2 cellular contexts compared by ENCODE assay signal in the genomic region with DNA sequence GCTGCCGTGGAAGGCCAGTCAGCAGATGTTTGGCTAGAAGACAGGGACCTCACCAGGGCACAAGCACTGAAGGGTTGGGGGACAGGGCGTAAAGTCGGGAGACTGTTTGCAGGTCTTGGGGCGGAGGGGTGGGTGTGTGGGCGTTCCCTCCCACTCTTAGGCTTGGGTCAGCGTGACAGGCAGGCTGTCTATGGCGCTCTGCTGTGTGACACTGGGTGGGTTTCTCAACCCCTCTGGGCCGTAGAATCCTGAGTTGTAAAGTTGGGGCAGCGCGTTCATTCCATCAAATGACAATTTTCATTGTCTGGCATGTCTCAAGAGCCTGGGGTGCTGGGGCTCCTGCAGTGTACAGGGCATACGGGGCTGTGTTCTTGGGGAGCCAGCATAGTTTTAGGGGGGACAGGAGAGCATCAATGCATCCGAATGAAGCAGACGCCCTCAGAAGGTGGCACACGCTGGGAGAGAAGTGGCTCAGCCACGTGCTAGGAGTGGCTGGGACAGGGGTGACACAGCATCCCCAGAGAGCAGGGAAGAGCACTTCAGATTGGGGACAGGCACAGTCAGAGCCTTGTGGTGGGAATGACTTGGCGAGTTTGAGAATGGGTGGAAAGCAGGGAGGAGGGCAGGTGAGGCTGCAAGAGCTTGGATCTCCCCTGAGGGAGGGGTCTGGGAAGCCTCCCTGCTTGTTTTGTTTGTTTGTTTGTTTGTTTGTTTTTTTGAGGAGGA.
TF ChIP-seq lines count a peak whose summit lies in the region.

No MANE protein-coding gene starts in this region.

TF ChIP-seq in HepG2, 621 proteins besides CTCF, POLR2A, EP300 and RAD21:
- TF ChIP-seq ZNF17 (CRISPR knock-in tag; IDR thresholded peaks at IDR 0.05) (no peak), ZNF768 (CRISPR knock-in tag; IDR thresholded peaks at IDR 0.05) (peak; percentile 94), NONO (IDR thresholded peaks at IDR 0.05) (no peak), NONO (CRISPR knock-in tag; conservative IDR thresholded peaks at IDR 0.05) (no peak), HHEX (CRISPR knock-in tag; IDR thresholded peaks at IDR 0.05) (no peak)
- TF ChIP-seq, protein P1, sequence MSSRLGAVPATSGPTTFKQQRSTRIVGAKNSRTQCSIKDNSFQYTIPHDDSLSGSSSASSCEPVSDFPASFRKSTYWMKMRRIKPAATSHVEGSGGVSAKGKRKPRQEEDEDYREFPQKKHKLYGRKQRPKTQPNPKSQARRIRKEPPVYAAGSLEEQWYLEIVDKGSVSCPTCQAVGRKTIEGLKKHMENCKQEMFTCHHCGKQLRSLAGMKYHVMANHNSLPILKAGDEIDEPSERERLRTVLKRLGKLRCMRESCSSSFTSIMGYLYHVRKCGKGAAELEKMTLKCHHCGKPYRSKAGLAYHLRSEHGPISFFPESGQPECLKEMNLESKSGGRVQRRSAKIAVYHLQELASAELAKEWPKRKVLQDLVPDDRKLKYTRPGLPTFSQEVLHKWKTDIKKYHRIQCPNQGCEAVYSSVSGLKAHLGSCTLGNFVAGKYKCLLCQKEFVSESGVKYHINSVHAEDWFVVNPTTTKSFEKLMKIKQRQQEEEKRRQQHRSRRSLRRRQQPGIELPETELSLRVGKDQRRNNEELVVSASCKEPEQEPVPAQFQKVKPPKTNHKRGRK (CRISPR knock-in tag; IDR thresholded peaks at IDR 0.05), result no peak

TF ChIP-seq in WTC11, 78 proteins besides CTCF, POLR2A, EP300 and RAD21:
- no peak for TF ChIP-seq SMAD4 (CRISPR knock-in tag; IDR thresholded peaks at IDR 0.05)
- no peak for TF ChIP-seq ZNF232 (CRISPR knock-in tag; IDR thresholded peaks at IDR 0.05)
- TF ChIP-seq NR2C2 (CRISPR knock-in tag; IDR thresholded peaks at IDR 0.05), result no peak
- TF ChIP-seq ELF4 (CRISPR knock-in tag; IDR thresholded peaks at IDR 0.05; ENCODE audit: low read depth), result no peak
- no peak for TF ChIP-seq HMGA2 (CRISPR knock-in tag; IDR thresholded peaks at IDR 0.05)
- TF ChIP-seq, protein P2, sequence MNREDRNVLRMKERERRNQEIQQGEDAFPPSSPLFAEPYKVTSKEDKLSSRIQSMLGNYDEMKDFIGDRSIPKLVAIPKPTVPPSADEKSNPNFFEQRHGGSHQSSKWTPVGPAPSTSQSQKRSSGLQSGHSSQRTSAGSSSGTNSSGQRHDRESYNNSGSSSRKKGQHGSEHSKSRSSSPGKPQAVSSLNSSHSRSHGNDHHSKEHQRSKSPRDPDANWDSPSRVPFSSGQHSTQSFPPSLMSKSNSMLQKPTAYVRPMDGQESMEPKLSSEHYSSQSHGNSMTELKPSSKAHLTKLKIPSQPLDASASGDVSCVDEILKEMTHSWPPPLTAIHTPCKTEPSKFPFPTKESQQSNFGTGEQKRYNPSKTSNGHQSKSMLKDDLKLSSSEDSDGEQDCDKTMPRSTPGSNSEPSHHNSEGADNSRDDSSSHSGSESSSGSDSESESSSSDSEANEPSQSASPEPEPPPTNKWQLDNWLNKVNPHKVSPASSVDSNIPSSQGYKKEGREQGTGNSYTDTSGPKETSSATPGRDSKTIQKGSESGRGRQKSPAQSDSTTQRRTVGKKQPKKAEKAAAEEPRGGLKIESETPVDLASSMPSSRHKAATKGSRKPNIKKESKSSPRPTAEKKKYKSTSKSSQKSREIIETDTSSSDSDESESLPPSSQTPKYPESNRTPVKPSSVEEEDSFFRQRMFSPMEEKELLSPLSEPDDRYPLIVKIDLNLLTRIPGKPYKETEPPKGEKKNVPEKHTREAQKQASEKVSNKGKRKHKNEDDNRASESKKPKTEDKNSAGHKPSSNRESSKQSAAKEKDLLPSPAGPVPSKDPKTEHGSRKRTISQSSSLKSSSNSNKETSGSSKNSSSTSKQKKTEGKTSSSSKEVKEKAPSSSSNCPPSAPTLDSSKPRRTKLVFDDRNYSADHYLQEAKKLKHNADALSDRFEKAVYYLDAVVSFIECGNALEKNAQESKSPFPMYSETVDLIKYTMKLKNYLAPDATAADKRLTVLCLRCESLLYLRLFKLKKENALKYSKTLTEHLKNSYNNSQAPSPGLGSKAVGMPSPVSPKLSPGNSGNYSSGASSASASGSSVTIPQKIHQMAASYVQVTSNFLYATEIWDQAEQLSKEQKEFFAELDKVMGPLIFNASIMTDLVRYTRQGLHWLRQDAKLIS (CRISPR knock-in tag; IDR thresholded peaks at IDR 0.05; ENCODE audit: borderline replicate concordance), result no peak
- no peak for TF ChIP-seq ZNF671 (CRISPR knock-in tag; IDR thresholded peaks at IDR 0.05)
- no peak for TF ChIP-seq PREB (CRISPR knock-in tag; IDR thresholded peaks at IDR 0.05; ENCODE audit: borderline replicate concordance)
- TF ChIP-seq, protein P1 (CRISPR knock-in tag; IDR thresholded peaks at IDR 0.05; ENCODE audit: borderline replicate concordance), result no peak
- TF ChIP-seq MAX (CRISPR knock-in tag; IDR thresholded peaks at IDR 0.05), result no peak
- no peak for TF ChIP-seq MXD4 (CRISPR knock-in tag; IDR thresholded peaks at IDR 0.05; ENCODE audit: borderline replicate concordance)
- TF ChIP-seq SP1 (CRISPR knock-in tag; conservative IDR thresholded peaks at IDR 0.05), result no peak
- no peak for TF ChIP-seq ZBTB21 (CRISPR knock-in tag; IDR thresholded peaks at IDR 0.05; ENCODE audit: borderline replicate concordance)
